ENCODE assay signal across 14 cellular contexts in genomic region chr5:9513825-9514224, GRCh38. TPM values are rescaled to one million over a fixed set of nuclear protein-coding genes. Genes with fewer than 3 reads are reported as not detected.
DNase-seq lines count a peak whose midpoint lies in the region; TF ChIP-seq lines count a peak whose summit lies in the region.
"Had no signal": no experiment of that assay in that cellular context is flagged by ENCODE, and none has a peak within 500 bp of the region (broad histone marks: within the 10 kb centered on the region; RNA-seq: fewer than 3 reads in every experiment).

No MANE protein-coding gene starts in this region.

- no peak overlapping the region for H3K4me3 Mint-ChIP-seq in progenitor cell of endocrine pancreas (ENCODE audit: low read depth)

- 32 to 43% methylated on average over 4 of the region's 4 CpGs for WGBS in GM23248 (ENCODE audit: low coverage in 1 of 2, low lambda C conversion rate in 2 of 2, missing lambda C conversion rate in 2 of 2), 2 experiments

- H2AFZ ChIP-seq in GM23248, result no peak overlapping the region

- no peaks in the 10 kb centered on the region for H3K4me1 Mint-ChIP-seq in progenitor cell of endocrine pancreas (ENCODE audit: low read depth)

- no peak overlapping the region for H3K27ac Mint-ChIP-seq in progenitor cell of endocrine pancreas

- H3K9me3 ChIP-seq in GM23248 (ENCODE audit: low read depth), result no peaks in the 10 kb centered on the region
- H3K9me3 ChIP-seq: breast epithelium, gastroesophageal sphincter, right lobe of liver, upper lobe of right lung had no signal

- in situ Hi-C loops in GM23248 (cut with MboI) (no loop called here), SK-MEL-5 (cut with HindIII; ENCODE audit: low pct_unique_long_range_greater_than_20kb, low sequenced_read_pairs) (no loop called here), GM13977 (cut with MboI; ENCODE audit: low pct_unique_long_range_greater_than_20kb, low sequenced_read_pairs, unreplicated experiment) (no loop called here)

- TF ChIP-seq CTCF in progenitor cell of endocrine pancreas (IDR thresholded peaks at IDR 0.05; ENCODE audit: unreplicated experiment) (peak; percentile 37), GM13977 (IDR thresholded peaks at IDR 0.05; ENCODE audit: extremely low read depth, insufficient read depth, missing control alignments) (no peak)

- no peak overlapping the region for H3K4me2 ChIP-seq in GM23248 (ENCODE audit: unreplicated experiment)

- no peaks in the 10 kb centered on the region for H3F3A ChIP-seq in GM23248 (ENCODE audit: insufficient read depth)

- H3K27me3 Mint-ChIP-seq in progenitor cell of endocrine pancreas, result no peaks in the 10 kb centered on the region

- no peak overlapping the region for H3K9ac ChIP-seq in GM23248

- DNase-seq in GM23248 (peak; percentile 68), SK-MEL-5 (ENCODE audit: low read depth, low spot score) (peak; percentile 79), fibroblast of peridontal ligament (ENCODE audit: extremely low read depth) (peak; percentile 67), progenitor cell of endocrine pancreas (ENCODE audit: low spot score, unreplicated experiment) (no peak), NCI-H2171 (lab: John Stamatoyannopoulos, UW) (no peak), GM13977 (ENCODE audit: low spot score) (no peak)
- DNase-seq in stimulated activated CD4-positive, alpha-beta T cell treated with anti-CD3 and anti-CD28 coated beads, Interleukin-15, amount 100 ng/mL, for 24 hours, result no peak
- DNase-seq: activated T-cell treated with anti-CD3 and anti-CD28 coated beads, Interleukin-2, amount 50 U/mL, for 1 hour; DMS53; NCI-H187; right lobe of liver; upper lobe of right lung had no signal

- no peaks in the 10 kb centered on the region for H3K36me3 ChIP-seq in GM23248 (ENCODE audit: low read depth)
- H3K36me3 ChIP-seq: breast epithelium, gastroesophageal sphincter, right lobe of liver, upper lobe of right lung had no signal

- H3K36me3 Mint-ChIP-seq in progenitor cell of endocrine pancreas (ENCODE audit: insufficient read depth), result no peaks in the 10 kb centered on the region

- 0 out of 2 replicates have a peak, but pooled peaks cover 7% of the 10 kb centered on the region for H3K4me1 ChIP-seq in GM23248 (ENCODE audit: insufficient read depth)
- H3K4me1 ChIP-seq: breast epithelium, right lobe of liver, upper lobe of right lung had no signal

- H4K20me1 ChIP-seq in GM23248 (ENCODE audit: insufficient read depth), result no peaks in the 10 kb centered on the region

- H3K27ac ChIP-seq in GM23248, result no peak overlapping the region
- H3K27ac ChIP-seq: breast epithelium, gastroesophageal sphincter, right lobe of liver, upper lobe of right lung had no signal

- H3K4me3 ChIP-seq in GM23248, result no peak overlapping the region
- H3K4me3 ChIP-seq: breast epithelium, gastroesophageal sphincter, right lobe of liver, upper lobe of right lung had no signal

- H3K79me2 ChIP-seq in GM23248 (ENCODE audit: insufficient read depth), result peaks cover 29% of the 10 kb centered on the region

- H3K9me3 Mint-ChIP-seq in progenitor cell of endocrine pancreas (ENCODE audit: low read depth), result no peaks in the 10 kb centered on the region

- H3K27me3 ChIP-seq in GM23248 (replicated peaks; ENCODE audit: insufficient read depth), result no peaks in the 10 kb centered on the region
- H3K27me3 ChIP-seq: breast epithelium, gastroesophageal sphincter, right lobe of liver, upper lobe of right lung had no signal

- H3K9me2 ChIP-seq in GM23248 (ENCODE audit: insufficient read depth), result no peaks in the 10 kb centered on the region

RNA-seq across cellular contexts. Expression of gene SEMA5A, which starts 32.0 kb away (rescaled TPM):
- total RNA-seq in GM23248 (2014; rRNA removed; shearing (Covaris generic)), result 38.2 and 40.1 TPM in 2 replicates
- polyA plus RNA-seq in GM23248 (2016; fragmentation: Nextera tagmentation; extraction: Ambion mirVana), result 29.7 and 33.5 TPM in 2 replicates
- 38.1 and 39.0 TPM in 2 replicates for total RNA-seq in SK-MEL-5 (2014; rRNA removed; shearing (Covaris generic))
- polyA plus RNA-seq in SK-MEL-5 (2015; cell fraction: cytosol; rRNA removed), result 22.6 and 33.3 TPM in 2 replicates
- 9.0 and 13.5 TPM in 2 replicates for polyA plus RNA-seq in SK-MEL-5 (2015; cell fraction: nucleus; rRNA removed)
- total RNA-seq in progenitor cell of endocrine pancreas, result 4.0 and 4.3 TPM in 2 replicates

Comparison
In these comparisons a context has a peak if more than half of its experiments do, and no peak if none do; other contexts are left out.
1. DNase-seq: peak in GM23248 (single experiment), SK-MEL-5 (single experiment) and fibroblast of peridontal ligament (single experiment); none in progenitor cell of endocrine pancreas (single experiment), stimulated activated CD4-positive, alpha-beta T cell treated with anti-CD3 and anti-CD28 coated beads, Interleukin-15, amount 100 ng/mL, for 24 hours (single experiment), NCI-H2171 (single experiment) and GM13977 (single experiment).